ENCODE assay signal across 18 cellular contexts in genomic region chrX:29530520-29530919, GRCh38.
DNase-seq lines count a peak whose midpoint lies in the region; ATAC-seq and TF ChIP-seq lines count a peak whose summit lies in the region.
"Had no signal": no experiment of that assay in that cellular context is flagged by ENCODE, and none has a peak within 500 bp of the region (broad histone marks: within the 10 kb centered on the region; RNA-seq: fewer than 3 reads in every experiment).

No MANE protein-coding gene starts in this region.

- H3K27me3 ChIP-seq in transverse colon, result no peaks in the 10 kb centered on the region
- H3K27me3 ChIP-seq: gastrocnemius medialis, suprapubic skin had no signal

- in situ Hi-C loops in transverse colon (cut with MboI; ENCODE audit: low pct_ligation_motif_present in 1 of 4, low pct_unique_long_range_greater_than_20kb in 1 of 4, low sequenced_read_pairs in 3 of 4), result no loop called here

- TF ChIP-seq POLR2A in transverse colon (IDR thresholded peaks at IDR 0.05), result no peak

- no peak for TF ChIP-seq EP300 in transverse colon (IDR thresholded peaks at IDR 0.05; ENCODE audit: low read depth)

- no peaks in the 10 kb centered on the region for H3K4me1 ChIP-seq in transverse colon
- H3K4me1 ChIP-seq: gastrocnemius medialis, suprapubic skin had no signal

- H3K9me3 ChIP-seq in transverse colon, result no peaks in the 10 kb centered on the region
- H3K9me3 ChIP-seq: gastrocnemius medialis, suprapubic skin had no signal

- DNase-seq in NCI-H526 (lab: John Stamatoyannopoulos, UW), result peak; percentile 25 to 43
- DNase-seq in NCI-H526 treated with DMSO at 0.1 percent for 48 hours (lab: John Stamatoyannopoulos, UW), result no peak
- DNase-seq in fibroblast of mammary gland (ENCODE audit: low read depth), result peak; percentile 38
- no peak for DNase-seq in transverse colon
- DNase-seq in activated CD4-positive, alpha-beta T cell treated with anti-CD3 and anti-CD28 coated beads for 1 hour, result no peak
- DNase-seq in stimulated activated CD8-positive, alpha-beta memory T cell treated with anti-CD3 and anti-CD28 coated beads, Interleukin-4, amount 100 ng/mL, for 48 hours, result no peak
- DNase-seq: activated CD4-positive, CD25-positive, alpha-beta regulatory T cell treated with anti-CD3 and anti-CD28 coated beads, Interleukin-2, amount 50 U/mL, for 72 hours; CD4-positive, alpha-beta T cell; DMS53; effector memory CD8-positive, alpha-beta T cell; gastrocnemius medialis; GOT3; left colon; T-helper 9 cell had no signal

- 76 to 100% methylated on average over 1 to 3 of the region's 3 CpGs for WGBS in transverse colon (ENCODE audit: low coverage in 1 of 2), 2 donors

- H3K36me3 ChIP-seq in transverse colon, result no peaks in the 10 kb centered on the region
- H3K36me3 ChIP-seq: gastrocnemius medialis, suprapubic skin had no signal

- peak; percentile 91 for ATAC-seq in SK-N-SH treated with all-trans-retinoic acid at 6 μM for 48 hours
- no peak for ATAC-seq in GM21619 (IDR thresholded peaks at IDR 0.05; ENCODE audit: unreplicated experiment)
- ATAC-seq: effector memory CD8-positive, alpha-beta T cell; gastrocnemius medialis; left colon had no signal

- H3K4me3 ChIP-seq in fibroblast of mammary gland (ENCODE audit: control insufficient read depth, low read depth, low read length) (no peak overlapping the region), transverse colon (no peak overlapping the region)
- H3K4me3 ChIP-seq: gastrocnemius medialis, suprapubic skin had no signal

- intact Hi-C loops in transverse colon (cut with DNase I; ENCODE audit: low total_unique reads), result no loop called here

- no peak for TF ChIP-seq CTCF in fibroblast of mammary gland (conservative IDR thresholded peaks at IDR 0.05; ENCODE audit: control insufficient read depth, insufficient read depth, low read depth, low read length)
- TF ChIP-seq CTCF in transverse colon (IDR thresholded peaks at IDR 0.05), result no peak

- H3K27ac ChIP-seq in transverse colon, result no peak overlapping the region
- H3K27ac ChIP-seq: 22Rv1, gastrocnemius medialis, suprapubic skin had no signal

TF ChIP-seq in SK-N-SH treated with all-trans-retinoic acid at 6 μM for 48 hours, 23 proteins besides CTCF, POLR2A, EP300 and RAD21:
- TF ChIP-seq SNAI2 (CRISPR knock-in tag; IDR thresholded peaks at IDR 0.05), result no peak
- TF ChIP-seq ZNF8 (CRISPR knock-in tag; IDR thresholded peaks at IDR 0.05), result no peak
- TF ChIP-seq ISL1 (CRISPR knock-in tag; IDR thresholded peaks at IDR 0.05), result no peak
- TF ChIP-seq ESRRG (CRISPR knock-in tag; IDR thresholded peaks at IDR 0.05), result no peak
- no peak for TF ChIP-seq ZNF565 (CRISPR knock-in tag; conservative IDR thresholded peaks at IDR 0.05; ENCODE audit: low read depth)
- TF ChIP-seq TOX (CRISPR knock-in tag; IDR thresholded peaks at IDR 0.05; ENCODE audit: borderline replicate concordance), result no peak
- TF ChIP-seq ZFP30 (CRISPR knock-in tag; IDR thresholded peaks at IDR 0.05), result no peak
- no peak for TF ChIP-seq ZNF70 (CRISPR knock-in tag; IDR thresholded peaks at IDR 0.05)
- no peak for TF ChIP-seq ZC3H10 (CRISPR knock-in tag; IDR thresholded peaks at IDR 0.05)
- TF ChIP-seq BACH2 (CRISPR knock-in tag; IDR thresholded peaks at IDR 0.05; ENCODE audit: borderline replicate concordance), result no peak
- no peak for TF ChIP-seq ZFP3 (CRISPR knock-in tag; IDR thresholded peaks at IDR 0.05)
- TF ChIP-seq GLIS3 (CRISPR knock-in tag; IDR thresholded peaks at IDR 0.05), result no peak
- TF ChIP-seq ARNTL (CRISPR knock-in tag; IDR thresholded peaks at IDR 0.05; ENCODE audit: borderline replicate concordance, low read depth), result no peak
- TF ChIP-seq, protein P1, sequence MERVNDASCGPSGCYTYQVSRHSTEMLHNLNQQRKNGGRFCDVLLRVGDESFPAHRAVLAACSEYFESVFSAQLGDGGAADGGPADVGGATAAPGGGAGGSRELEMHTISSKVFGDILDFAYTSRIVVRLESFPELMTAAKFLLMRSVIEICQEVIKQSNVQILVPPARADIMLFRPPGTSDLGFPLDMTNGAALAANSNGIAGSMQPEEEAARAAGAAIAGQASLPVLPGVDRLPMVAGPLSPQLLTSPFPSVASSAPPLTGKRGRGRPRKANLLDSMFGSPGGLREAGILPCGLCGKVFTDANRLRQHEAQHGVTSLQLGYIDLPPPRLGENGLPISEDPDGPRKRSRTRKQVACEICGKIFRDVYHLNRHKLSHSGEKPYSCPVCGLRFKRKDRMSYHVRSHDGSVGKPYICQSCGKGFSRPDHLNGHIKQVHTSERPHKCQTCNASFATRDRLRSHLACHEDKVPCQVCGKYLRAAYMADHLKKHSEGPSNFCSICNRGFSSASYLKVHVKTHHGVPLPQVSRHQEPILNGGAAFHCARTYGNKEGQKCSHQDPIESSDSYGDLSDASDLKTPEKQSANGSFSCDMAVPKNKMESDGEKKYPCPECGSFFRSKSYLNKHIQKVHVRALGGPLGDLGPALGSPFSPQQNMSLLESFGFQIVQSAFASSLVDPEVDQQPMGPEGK (CRISPR knock-in tag; IDR thresholded peaks at IDR 0.05; ENCODE audit: borderline replicate concordance), result no peak
- no peak for TF ChIP-seq TSHZ2 (CRISPR knock-in tag; IDR thresholded peaks at IDR 0.05)
- TF ChIP-seq TCF4 (CRISPR knock-in tag; IDR thresholded peaks at IDR 0.05; ENCODE audit: borderline replicate concordance), result no peak
- TF ChIP-seq RARB (CRISPR knock-in tag; IDR thresholded peaks at IDR 0.05), result no peak

Comparison
In these comparisons a context has a peak if more than half of its experiments do, and no peak if none do; other contexts are left out.
1. DNase-seq: peak in NCI-H526 (2 of 2) and fibroblast of mammary gland (single experiment); none in NCI-H526 treated with DMSO at 0.1 percent for 48 hours (single experiment), transverse colon (single experiment), activated CD4-positive, alpha-beta T cell treated with anti-CD3 and anti-CD28 coated beads for 1 hour (single experiment) and stimulated activated CD8-positive, alpha-beta memory T cell treated with anti-CD3 and anti-CD28 coated beads, Interleukin-4, amount 100 ng/mL, for 48 hours (single experiment).